In genomic region chr1:18363436-18363835, GRCh38 we compare ENCODE assay signal across 29 cellular contexts.
"Had no signal": no experiment of that assay in that cellular context is flagged by ENCODE, and none has a peak within 500 bp of the region (broad histone marks: within the 10 kb centered on the region; RNA-seq: fewer than 3 reads in every experiment).

No MANE protein-coding gene starts in this region.

- H3K27me3 ChIP-seq: ascending aorta, cardiac muscle cell, colonic mucosa had no signal

- H3K4me3 ChIP-seq: ascending aorta, breast epithelium, cardiac muscle cell, colonic mucosa, esophagus squamous epithelium, gastroesophageal sphincter had no signal

- H3K4me3 Mint-ChIP-seq: activated CD4-positive, alpha-beta memory T cell treated with anti-CD3 and anti-CD28 coated beads for 36 hours; activated CD4-positive, alpha-beta T cell treated with anti-CD3 and anti-CD28 coated beads for 36 hours; activated CD4-positive, alpha-beta T cell treated with anti-CD3 and anti-CD28 coated beads, Interleukin-2, amount 10 ng/mL, durations not matched to agents 24 days and 14 days; activated CD8-positive, alpha-beta memory T cell treated with anti-CD3 and anti-CD28 coated beads, Interleukin-2, amount 10 ng/mL, durations not matched to agents 7 days and 5 days; activated CD8-positive, alpha-beta T cell treated with anti-CD3 and anti-CD28 coated beads, Interleukin-2, amount 10 ng/mL, durations not matched to agents 7 days and 5 days; activated naive CD4-positive, alpha-beta T cell treated with anti-CD3 and anti-CD28 coated beads, Interleukin-2, amount 10 ng/mL, durations not matched to agents 7 days and 5 days; activated naive CD8-positive, alpha-beta T cell treated with anti-CD3 and anti-CD28 coated beads, Interleukin-2, amount 10 ng/mL, durations not matched to agents 7 days and 5 days; activated T-cell treated with anti-CD3 and anti-CD28 coated beads, Interleukin-2, amount 50 U/mL, for 24 hours; activated T-cell treated with anti-CD3 and anti-CD28 coated beads, Interleukin-2, amount 50 U/mL, for 72 hours; brain had no signal

- H3K9me3 Mint-ChIP-seq: activated CD4-positive, alpha-beta memory T cell treated with anti-CD3 and anti-CD28 coated beads for 36 hours; activated CD4-positive, alpha-beta T cell treated with anti-CD3 and anti-CD28 coated beads, Interleukin-2, amount 10 ng/mL, durations not matched to agents 24 days and 14 days; activated naive CD4-positive, alpha-beta T cell treated with anti-CD3 and anti-CD28 coated beads, Interleukin-2, amount 10 ng/mL, durations not matched to agents 7 days and 5 days; activated naive CD4-positive, alpha-beta T cell treated with anti-CD3 and anti-CD28 coated beads, Interleukin-2, amount 50 U/mL, for 72 hours; activated naive CD8-positive, alpha-beta T cell treated with anti-CD3 and anti-CD28 coated beads, Interleukin-2, amount 10 ng/mL, durations not matched to agents 7 days and 5 days; activated T-cell treated with anti-CD3 and anti-CD28 coated beads, Interleukin-2, amount 50 U/mL, for 24 hours; activated T-cell treated with anti-CD3 and anti-CD28 coated beads, Interleukin-2, amount 50 U/mL, for 72 hours had no signal

- H3K27ac Mint-ChIP-seq: activated CD4-positive, alpha-beta memory T cell treated with anti-CD3 and anti-CD28 coated beads for 36 hours; activated CD4-positive, alpha-beta T cell treated with anti-CD3 and anti-CD28 coated beads for 36 hours; activated CD4-positive, alpha-beta T cell treated with anti-CD3 and anti-CD28 coated beads, Interleukin-2, amount 10 ng/mL, durations not matched to agents 24 days and 14 days; activated CD8-positive, alpha-beta memory T cell treated with anti-CD3 and anti-CD28 coated beads, Interleukin-2, amount 10 ng/mL, durations not matched to agents 7 days and 5 days; activated CD8-positive, alpha-beta T cell treated with anti-CD3 and anti-CD28 coated beads, Interleukin-2, amount 10 ng/mL, durations not matched to agents 7 days and 5 days; activated naive CD4-positive, alpha-beta T cell treated with anti-CD3 and anti-CD28 coated beads, Interleukin-2, amount 10 ng/mL, durations not matched to agents 7 days and 5 days; activated naive CD4-positive, alpha-beta T cell treated with anti-CD3 and anti-CD28 coated beads, Interleukin-2, amount 50 U/mL, for 72 hours; activated naive CD8-positive, alpha-beta T cell treated with anti-CD3 and anti-CD28 coated beads, Interleukin-2, amount 10 ng/mL, durations not matched to agents 7 days and 5 days; activated T-cell treated with anti-CD3 and anti-CD28 coated beads, Interleukin-2, amount 50 U/mL, for 24 hours; activated T-cell treated with anti-CD3 and anti-CD28 coated beads, Interleukin-2, amount 50 U/mL, for 72 hours; brain had no signal

- H3K4me1 ChIP-seq: ascending aorta, breast epithelium, colonic mucosa, esophagus squamous epithelium, gastroesophageal sphincter had no signal

- DNase-seq: activated CD4-positive, alpha-beta memory T cell treated with anti-CD3 and anti-CD28 coated beads for 36 hours; activated CD4-positive, alpha-beta T cell treated with anti-CD3 and anti-CD28 coated beads for 36 hours; activated CD4-positive, alpha-beta T cell treated with anti-CD3 and anti-CD28 coated beads, Interleukin-2, amount 10 ng/mL, durations not matched to agents 24 days and 14 days; activated CD4-positive, CD25-positive, alpha-beta regulatory T cell; activated CD4-positive, CD25-positive, alpha-beta regulatory T cell treated with anti-CD3 and anti-CD28 coated beads, Interleukin-2, amount 50 U/mL, for 72 hours; activated CD8-positive, alpha-beta memory T cell treated with anti-CD3 and anti-CD28 coated beads, Interleukin-2, amount 10 ng/mL, durations not matched to agents 7 days and 5 days; activated CD8-positive, alpha-beta memory T cell treated with anti-CD3 and anti-CD28 coated beads, Interleukin-2, amount 50 U/mL, for 4 hours; activated CD8-positive, alpha-beta T cell treated with anti-CD3 and anti-CD28 coated beads, Interleukin-2, amount 10 ng/mL, durations not matched to agents 7 days and 5 days; activated gamma-delta T cell; activated naive CD4-positive, alpha-beta T cell; activated naive CD4-positive, alpha-beta T cell treated with anti-CD3 and anti-CD28 coated beads, Interleukin-2, amount 10 ng/mL, durations not matched to agents 7 days and 5 days; activated naive CD8-positive, alpha-beta T cell treated with anti-CD3 and anti-CD28 coated beads, Interleukin-2, amount 10 ng/mL, durations not matched to agents 7 days and 5 days; activated T-cell treated with anti-CD3 and anti-CD28 coated beads for 4 hours; activated T-cell treated with anti-CD3 and anti-CD28 coated beads, Interleukin-2, amount 50 U/mL, for 24 hours; activated T-cell treated with anti-CD3 and anti-CD28 coated beads, Interleukin-2, amount 50 U/mL, for 72 hours; central memory CD4-positive, alpha-beta T cell; cerebellar nuclear complex; colonic mucosa; effector CD8-positive, alpha-beta T cell; esophagus squamous epithelium; foreskin melanocyte; T-helper 2 cell had no signal

- ATAC-seq: activated CD4-positive, alpha-beta T cell treated with anti-CD3 and anti-CD28 coated beads for 36 hours; activated CD8-positive, alpha-beta memory T cell treated with anti-CD3 and anti-CD28 coated beads, Interleukin-2, amount 10 ng/mL, durations not matched to agents 7 days and 5 days; activated CD8-positive, alpha-beta T cell treated with anti-CD3 and anti-CD28 coated beads, Interleukin-2, amount 10 ng/mL, durations not matched to agents 7 days and 5 days; activated naive CD4-positive, alpha-beta T cell treated with anti-CD3 and anti-CD28 coated beads, Interleukin-2, amount 50 U/mL, for 72 hours; activated T-cell treated with anti-CD3 and anti-CD28 coated beads, Interleukin-2, amount 50 U/mL, for 72 hours; gastroesophageal sphincter had no signal

- H3K9me3 ChIP-seq: ascending aorta, breast epithelium, colonic mucosa, esophagus squamous epithelium had no signal

- H3K27me3 Mint-ChIP-seq: activated CD4-positive, alpha-beta T cell treated with anti-CD3 and anti-CD28 coated beads, Interleukin-2, amount 10 ng/mL, durations not matched to agents 24 days and 14 days; activated CD8-positive, alpha-beta memory T cell treated with anti-CD3 and anti-CD28 coated beads, Interleukin-2, amount 10 ng/mL, durations not matched to agents 7 days and 5 days had no signal

- H3K36me3 ChIP-seq: ascending aorta, breast epithelium, cardiac muscle cell, colonic mucosa, esophagus squamous epithelium, gastroesophageal sphincter had no signal

- H3K4me1 Mint-ChIP-seq: activated CD4-positive, alpha-beta T cell treated with anti-CD3 and anti-CD28 coated beads for 36 hours; activated CD4-positive, alpha-beta T cell treated with anti-CD3 and anti-CD28 coated beads, Interleukin-2, amount 10 ng/mL, durations not matched to agents 24 days and 14 days; activated CD8-positive, alpha-beta memory T cell treated with anti-CD3 and anti-CD28 coated beads, Interleukin-2, amount 10 ng/mL, durations not matched to agents 7 days and 5 days; activated naive CD4-positive, alpha-beta T cell treated with anti-CD3 and anti-CD28 coated beads, Interleukin-2, amount 10 ng/mL, durations not matched to agents 7 days and 5 days; activated naive CD8-positive, alpha-beta T cell treated with anti-CD3 and anti-CD28 coated beads, Interleukin-2, amount 10 ng/mL, durations not matched to agents 7 days and 5 days; brain had no signal

- H3K27ac ChIP-seq: ascending aorta, breast epithelium, cardiac muscle cell, colonic mucosa, epithelial cell of prostate, esophagus squamous epithelium, gastroesophageal sphincter had no signal
